Comparison of ENCODE assay signal across 8 cellular contexts in the genomic region with DNA sequence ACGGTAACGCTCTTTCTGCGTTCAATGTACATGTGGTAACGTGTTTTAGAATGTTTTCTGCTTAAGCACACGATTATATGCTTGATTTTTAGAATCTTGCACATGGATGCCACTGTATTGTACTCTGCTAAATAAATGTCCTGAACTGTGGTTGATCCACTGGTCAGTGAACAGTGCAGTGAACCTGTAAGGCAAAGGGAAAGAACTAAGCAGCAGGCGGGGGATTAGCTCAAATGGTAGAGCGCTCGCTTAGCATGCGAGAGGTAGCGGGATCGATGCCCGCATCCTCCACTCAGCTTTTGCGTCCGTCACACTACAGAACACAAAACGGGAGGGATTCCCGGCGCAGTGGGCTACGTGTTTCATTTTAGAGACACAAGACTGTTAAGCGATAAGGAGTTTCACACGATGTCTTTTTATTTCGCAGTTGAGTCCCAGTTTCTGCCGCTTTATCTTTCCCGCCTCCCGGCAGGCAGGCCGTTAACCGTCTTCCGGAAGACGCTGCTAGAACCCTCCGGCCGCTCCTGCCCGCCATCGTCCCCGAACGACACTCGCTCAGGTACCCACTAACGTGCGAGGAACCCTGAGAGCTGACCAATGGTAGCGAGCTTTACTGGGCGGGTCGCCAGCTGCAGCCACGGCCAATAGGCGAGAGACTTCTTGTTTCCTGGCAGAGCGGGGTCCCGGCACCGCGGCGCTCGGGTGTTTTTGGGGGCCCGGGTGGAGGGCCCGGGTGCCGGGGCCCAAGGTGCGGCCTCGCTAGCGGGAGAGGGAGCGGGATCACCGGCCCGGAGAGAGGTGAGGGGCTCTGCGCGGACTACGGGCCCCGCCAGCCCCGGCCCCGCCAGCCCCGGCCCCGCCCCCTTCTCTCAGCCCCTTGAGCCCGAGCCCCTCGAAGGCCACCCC. TPM values are rescaled to one million over a fixed set of nuclear protein-coding genes. Genes with fewer than 3 reads are reported as not detected.
DNase-seq lines count a peak whose midpoint lies in the region; ATAC-seq lines count a peak whose summit lies in the region.

A gene with protein sequence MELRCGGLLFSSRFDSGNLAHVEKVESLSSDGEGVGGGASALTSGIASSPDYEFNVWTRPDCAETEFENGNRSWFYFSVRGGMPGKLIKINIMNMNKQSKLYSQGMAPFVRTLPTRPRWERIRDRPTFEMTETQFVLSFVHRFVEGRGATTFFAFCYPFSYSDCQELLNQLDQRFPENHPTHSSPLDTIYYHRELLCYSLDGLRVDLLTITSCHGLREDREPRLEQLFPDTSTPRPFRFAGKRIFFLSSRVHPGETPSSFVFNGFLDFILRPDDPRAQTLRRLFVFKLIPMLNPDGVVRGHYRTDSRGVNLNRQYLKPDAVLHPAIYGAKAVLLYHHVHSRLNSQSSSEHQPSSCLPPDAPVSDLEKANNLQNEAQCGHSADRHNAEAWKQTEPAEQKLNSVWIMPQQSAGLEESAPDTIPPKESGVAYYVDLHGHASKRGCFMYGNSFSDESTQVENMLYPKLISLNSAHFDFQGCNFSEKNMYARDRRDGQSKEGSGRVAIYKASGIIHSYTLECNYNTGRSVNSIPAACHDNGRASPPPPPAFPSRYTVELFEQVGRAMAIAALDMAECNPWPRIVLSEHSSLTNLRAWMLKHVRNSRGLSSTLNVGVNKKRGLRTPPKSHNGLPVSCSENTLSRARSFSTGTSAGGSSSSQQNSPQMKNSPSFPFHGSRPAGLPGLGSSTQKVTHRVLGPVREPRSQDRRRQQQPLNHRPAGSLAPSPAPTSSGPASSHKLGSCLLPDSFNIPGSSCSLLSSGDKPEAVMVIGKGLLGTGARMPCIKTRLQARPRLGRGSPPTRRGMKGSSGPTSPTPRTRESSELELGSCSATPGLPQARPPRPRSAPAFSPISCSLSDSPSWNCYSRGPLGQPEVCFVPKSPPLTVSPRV (plus strand): TSS at position 673 of the 906 bp plus-strand sequence. CDS start 1,291 bp downstream, outside the sequence.

- DNase-seq in CD1c-positive myeloid dendritic cell (ENCODE audit: extremely low spot score): peak; percentile 96
- DNase-seq in NCI-H748 treated with DMSO at 0.1 percent for 48 hours (lab: John Stamatoyannopoulos, UW): peak; percentile 91
- DNase-seq in activated CD4-positive, alpha-beta T cell treated with anti-CD3 and anti-CD28 coated beads, Interleukin-2, amount 50 U/mL, for 1 hour: peak; percentile 96
- DNase-seq in dedifferentiated amniotic fluid mesenchymal stem cell (ENCODE audit: extremely low spot score): peak; percentile 87
- peak; percentile 96 for DNase-seq in left lobe of liver (ENCODE audit: low spot score)
- DNase-seq in stimulated activated CD4-positive, alpha-beta T cell treated with anti-CD3 and anti-CD28 coated beads, Interleukin-2, amount 100 ng/mL, for 24 hours: peak; percentile 94 to 95

- ATAC-seq in GM19397 (IDR thresholded peaks at IDR 0.05; ENCODE audit: unreplicated experiment) (peak; percentile 66), HG03565 (IDR thresholded peaks at IDR 0.05; ENCODE audit: unreplicated experiment) (peak; percentile 47), left lobe of liver (peak; percentile 77)

RNA-seq across cellular contexts. Expression of the gene that starts here (rescaled TPM):
- total RNA-seq in left lobe of liver: 7.6 TPM

Comparison
In these comparisons a context has a peak if more than half of its experiments do, and no peak if none do; other contexts are left out.
1. Peak in every context shown above with its lines: DNase-seq and ATAC-seq.